Comparison of ENCODE assay signal across 1 cellular context in the genomic region with DNA sequence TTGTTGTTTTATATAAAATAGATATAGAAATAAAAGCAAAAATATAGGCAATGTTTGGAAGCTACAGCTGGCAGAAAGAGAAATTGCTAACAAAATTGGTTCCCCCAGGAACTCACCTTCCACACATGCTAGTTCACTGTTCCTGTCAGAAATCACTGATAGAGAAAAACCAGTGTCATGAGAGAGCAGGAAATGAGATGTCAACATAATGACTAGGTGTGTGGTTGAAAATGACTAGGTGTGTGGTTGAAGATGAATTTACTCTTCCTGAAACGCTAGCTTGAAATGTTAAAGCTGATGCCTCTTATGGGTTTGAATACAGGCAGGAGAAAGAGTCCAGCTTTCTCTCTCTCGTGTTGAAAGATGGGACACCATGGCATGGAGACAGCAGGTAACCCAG.
TF ChIP-seq lines count a peak whose summit lies in the region.

No MANE protein-coding gene starts in this region.

TF ChIP-seq in GM12878, 131 proteins besides CTCF, POLR2A, EP300 and RAD21 (continued from another document and continues in another):
- TF ChIP-seq, protein P1, sequence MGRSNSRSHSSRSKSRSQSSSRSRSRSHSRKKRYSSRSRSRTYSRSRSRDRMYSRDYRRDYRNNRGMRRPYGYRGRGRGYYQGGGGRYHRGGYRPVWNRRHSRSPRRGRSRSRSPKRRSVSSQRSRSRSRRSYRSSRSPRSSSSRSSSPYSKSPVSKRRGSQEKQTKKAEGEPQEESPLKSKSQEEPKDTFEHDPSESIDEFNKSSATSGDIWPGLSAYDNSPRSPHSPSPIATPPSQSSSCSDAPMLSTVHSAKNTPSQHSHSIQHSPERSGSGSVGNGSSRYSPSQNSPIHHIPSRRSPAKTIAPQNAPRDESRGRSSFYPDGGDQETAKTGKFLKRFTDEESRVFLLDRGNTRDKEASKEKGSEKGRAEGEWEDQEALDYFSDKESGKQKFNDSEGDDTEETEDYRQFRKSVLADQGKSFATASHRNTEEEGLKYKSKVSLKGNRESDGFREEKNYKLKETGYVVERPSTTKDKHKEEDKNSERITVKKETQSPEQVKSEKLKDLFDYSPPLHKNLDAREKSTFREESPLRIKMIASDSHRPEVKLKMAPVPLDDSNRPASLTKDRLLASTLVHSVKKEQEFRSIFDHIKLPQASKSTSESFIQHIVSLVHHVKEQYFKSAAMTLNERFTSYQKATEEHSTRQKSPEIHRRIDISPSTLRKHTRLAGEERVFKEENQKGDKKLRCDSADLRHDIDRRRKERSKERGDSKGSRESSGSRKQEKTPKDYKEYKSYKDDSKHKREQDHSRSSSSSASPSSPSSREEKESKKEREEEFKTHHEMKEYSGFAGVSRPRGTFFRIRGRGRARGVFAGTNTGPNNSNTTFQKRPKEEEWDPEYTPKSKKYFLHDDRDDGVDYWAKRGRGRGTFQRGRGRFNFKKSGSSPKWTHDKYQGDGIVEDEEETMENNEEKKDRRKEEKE (IDR thresholded peaks at IDR 0.05) = no peak
- TF ChIP-seq MTA2 (IDR thresholded peaks at IDR 0.05; ENCODE audit: low read depth) = peak; percentile 95
- no peak for TF ChIP-seq HDGF (IDR thresholded peaks at IDR 0.05)
- TF ChIP-seq CHD4 (IDR thresholded peaks at IDR 0.05) = no peak
- no peak for TF ChIP-seq STAT1 (conservative IDR thresholded peaks at IDR 0.05)
- TF ChIP-seq GABPA (IDR thresholded peaks at IDR 0.05; ENCODE audit: low read depth) = 0 out of 2 replicates have a peak, but pooled peaks have one; percentile 44
- peak; percentile 65; the same call in 1 of the 2 replicates for TF ChIP-seq CREB1 (IDR thresholded peaks at IDR 0.05; ENCODE audit: low read depth)
- peak; percentile 94 for TF ChIP-seq EED (IDR thresholded peaks at IDR 0.05; ENCODE audit: low read depth)
- TF ChIP-seq SMARCA5 (IDR thresholded peaks at IDR 0.05) = no peak; the same call in 1 of the 2 replicates
- peak; percentile 24 for TF ChIP-seq SP1 (IDR thresholded peaks at IDR 0.05; ENCODE audit: low read depth, low read length)
- no peak for TF ChIP-seq POLR2AphosphoS2 (IDR thresholded peaks at IDR 0.05; ENCODE audit: low read depth, low read length)
- TF ChIP-seq FOS (IDR thresholded peaks at IDR 0.05; ENCODE audit: borderline replicate concordance, extremely low read depth, insufficient read length) = no peak
- TF ChIP-seq SREBF1 (IDR thresholded peaks at IDR 0.05; ENCODE audit: low read length) = no peak
- TF ChIP-seq YBX1 (IDR thresholded peaks at IDR 0.05) = no peak
- TF ChIP-seq CHD1 (IDR thresholded peaks at IDR 0.05; ENCODE audit: low read depth, low read length) = no peak
- TF ChIP-seq, protein P2, sequence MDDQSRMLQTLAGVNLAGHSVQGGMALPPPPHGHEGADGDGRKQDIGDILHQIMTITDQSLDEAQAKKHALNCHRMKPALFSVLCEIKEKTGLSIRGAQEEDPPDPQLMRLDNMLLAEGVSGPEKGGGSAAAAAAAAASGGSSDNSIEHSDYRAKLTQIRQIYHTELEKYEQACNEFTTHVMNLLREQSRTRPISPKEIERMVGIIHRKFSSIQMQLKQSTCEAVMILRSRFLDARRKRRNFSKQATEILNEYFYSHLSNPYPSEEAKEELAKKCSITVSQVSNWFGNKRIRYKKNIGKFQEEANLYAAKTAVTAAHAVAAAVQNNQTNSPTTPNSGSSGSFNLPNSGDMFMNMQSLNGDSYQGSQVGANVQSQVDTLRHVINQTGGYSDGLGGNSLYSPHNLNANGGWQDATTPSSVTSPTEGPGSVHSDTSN (IDR thresholded peaks at IDR 0.05; ENCODE audit: insufficient replicate concordance, low read depth, low read length) = peak; percentile 67
- TF ChIP-seq FOXM1 (IDR thresholded peaks at IDR 0.05; ENCODE audit: low read depth, low read length) = peak; percentile 89; the same call in 1 of the 2 replicates
- peak; percentile 83 for TF ChIP-seq IKZF1 (conservative IDR thresholded peaks at IDR 0.05)
- TF ChIP-seq NRF1 (conservative IDR thresholded peaks at IDR 0.05; ENCODE audit: low read depth, low read length) = no peak
- TF ChIP-seq, protein P3, sequence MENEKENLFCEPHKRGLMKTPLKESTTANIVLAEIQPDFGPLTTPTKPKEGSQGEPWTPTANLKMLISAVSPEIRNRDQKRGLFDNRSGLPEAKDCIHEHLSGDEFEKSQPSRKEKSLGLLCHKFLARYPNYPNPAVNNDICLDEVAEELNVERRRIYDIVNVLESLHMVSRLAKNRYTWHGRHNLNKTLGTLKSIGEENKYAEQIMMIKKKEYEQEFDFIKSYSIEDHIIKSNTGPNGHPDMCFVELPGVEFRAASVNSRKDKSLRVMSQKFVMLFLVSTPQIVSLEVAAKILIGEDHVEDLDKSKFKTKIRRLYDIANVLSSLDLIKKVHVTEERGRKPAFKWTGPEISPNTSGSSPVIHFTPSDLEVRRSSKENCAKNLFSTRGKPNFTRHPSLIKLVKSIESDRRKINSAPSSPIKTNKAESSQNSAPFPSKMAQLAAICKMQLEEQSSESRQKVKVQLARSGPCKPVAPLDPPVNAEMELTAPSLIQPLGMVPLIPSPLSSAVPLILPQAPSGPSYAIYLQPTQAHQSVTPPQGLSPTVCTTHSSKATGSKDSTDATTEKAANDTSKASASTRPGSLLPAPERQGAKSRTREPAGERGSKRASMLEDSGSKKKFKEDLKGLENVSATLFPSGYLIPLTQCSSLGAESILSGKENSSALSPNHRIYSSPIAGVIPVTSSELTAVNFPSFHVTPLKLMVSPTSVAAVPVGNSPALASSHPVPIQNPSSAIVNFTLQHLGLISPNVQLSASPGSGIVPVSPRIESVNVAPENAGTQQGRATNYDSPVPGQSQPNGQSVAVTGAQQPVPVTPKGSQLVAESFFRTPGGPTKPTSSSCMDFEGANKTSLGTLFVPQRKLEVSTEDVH (IDR thresholded peaks at IDR 0.05; ENCODE audit: low read depth, partially characterized antibody) = no peak
- TF ChIP-seq SMC3 (IDR thresholded peaks at IDR 0.05; ENCODE audit: borderline replicate concordance, low read length) = no peak; the same call in 1 of the 2 replicates
- no peak for TF ChIP-seq PAX8 (IDR thresholded peaks at IDR 0.05)
- peak; percentile 63 for TF ChIP-seq MEF2B (IDR thresholded peaks at IDR 0.05; ENCODE audit: partially characterized antibody, poor library complexity, severe bottlenecking)
- TF ChIP-seq YY1 (IDR thresholded peaks at IDR 0.05; ENCODE audit: low read depth, low read length) = no peak
- 0 out of 2 replicates have a peak, but pooled peaks have one; percentile 30 for TF ChIP-seq RAD51 (IDR thresholded peaks at IDR 0.05)
- TF ChIP-seq NFXL1 (IDR thresholded peaks at IDR 0.05; ENCODE audit: borderline replicate concordance) = no peak
- TF ChIP-seq, protein P4, sequence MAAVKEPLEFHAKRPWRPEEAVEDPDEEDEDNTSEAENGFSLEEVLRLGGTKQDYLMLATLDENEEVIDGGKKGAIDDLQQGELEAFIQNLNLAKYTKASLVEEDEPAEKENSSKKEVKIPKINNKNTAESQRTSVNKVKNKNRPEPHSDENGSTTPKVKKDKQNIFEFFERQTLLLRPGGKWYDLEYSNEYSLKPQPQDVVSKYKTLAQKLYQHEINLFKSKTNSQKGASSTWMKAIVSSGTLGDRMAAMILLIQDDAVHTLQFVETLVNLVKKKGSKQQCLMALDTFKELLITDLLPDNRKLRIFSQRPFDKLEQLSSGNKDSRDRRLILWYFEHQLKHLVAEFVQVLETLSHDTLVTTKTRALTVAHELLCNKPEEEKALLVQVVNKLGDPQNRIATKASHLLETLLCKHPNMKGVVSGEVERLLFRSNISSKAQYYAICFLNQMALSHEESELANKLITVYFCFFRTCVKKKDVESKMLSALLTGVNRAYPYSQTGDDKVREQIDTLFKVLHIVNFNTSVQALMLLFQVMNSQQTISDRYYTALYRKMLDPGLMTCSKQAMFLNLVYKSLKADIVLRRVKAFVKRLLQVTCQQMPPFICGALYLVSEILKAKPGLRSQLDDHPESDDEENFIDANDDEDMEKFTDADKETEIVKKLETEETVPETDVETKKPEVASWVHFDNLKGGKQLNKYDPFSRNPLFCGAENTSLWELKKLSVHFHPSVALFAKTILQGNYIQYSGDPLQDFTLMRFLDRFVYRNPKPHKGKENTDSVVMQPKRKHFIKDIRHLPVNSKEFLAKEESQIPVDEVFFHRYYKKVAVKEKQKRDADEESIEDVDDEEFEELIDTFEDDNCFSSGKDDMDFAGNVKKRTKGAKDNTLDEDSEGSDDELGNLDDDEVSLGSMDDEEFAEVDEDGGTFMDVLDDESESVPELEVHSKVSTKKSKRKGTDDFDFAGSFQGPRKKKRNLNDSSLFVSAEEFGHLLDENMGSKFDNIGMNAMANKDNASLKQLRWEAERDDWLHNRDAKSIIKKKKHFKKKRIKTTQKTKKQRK (IDR thresholded peaks at IDR 0.05; ENCODE audit: low read depth, low read length) = no peak
- TF ChIP-seq ZBED1 (IDR thresholded peaks at IDR 0.05; ENCODE audit: borderline replicate concordance) = peak; percentile 78
- TF ChIP-seq SMAD5 (IDR thresholded peaks at IDR 0.05; ENCODE audit: low read depth) = no peak
- TF ChIP-seq EGR1 (IDR thresholded peaks at IDR 0.05; ENCODE audit: borderline replicate concordance in 1 of 2, low read depth in 2 of 2, low read length in 2 of 2) = no peak
- TF ChIP-seq MLLT1 (IDR thresholded peaks at IDR 0.05) = peak; percentile 83
- TF ChIP-seq, protein P5, sequence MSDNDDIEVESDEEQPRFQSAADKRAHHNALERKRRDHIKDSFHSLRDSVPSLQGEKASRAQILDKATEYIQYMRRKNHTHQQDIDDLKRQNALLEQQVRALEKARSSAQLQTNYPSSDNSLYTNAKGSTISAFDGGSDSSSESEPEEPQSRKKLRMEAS (IDR thresholded peaks at IDR 0.05; ENCODE audit: low read depth, low read length) = no peak
- TF ChIP-seq ATF3 (IDR thresholded peaks at IDR 0.05; ENCODE audit: borderline replicate concordance, extremely low read depth, low read depth, low read length) = no peak
- TF ChIP-seq HCFC1 (IDR thresholded peaks at IDR 0.05; ENCODE audit: low read length) = no peak
- no peak for TF ChIP-seq KLF5 (IDR thresholded peaks at IDR 0.05; ENCODE audit: partially characterized antibody)
- TF ChIP-seq TCF7 (IDR thresholded peaks at IDR 0.05; ENCODE audit: borderline replicate concordance) = no peak
- no peak for TF ChIP-seq ZNF207 (IDR thresholded peaks at IDR 0.05; ENCODE audit: borderline replicate concordance)
- TF ChIP-seq IKZF2 (IDR thresholded peaks at IDR 0.05) = peak; percentile 95
- no peak for TF ChIP-seq LARP7 (IDR thresholded peaks at IDR 0.05)
- no peak for TF ChIP-seq ZNF592 (IDR thresholded peaks at IDR 0.05)
- no peak for TF ChIP-seq RCOR1 (conservative IDR thresholded peaks at IDR 0.05; ENCODE audit: low read depth, low read length)
- no peak for TF ChIP-seq E4F1 (IDR thresholded peaks at IDR 0.05; ENCODE audit: borderline replicate concordance, partially characterized antibody)
